Comparison of ENCODE assay signal across 8 cellular contexts in the genomic region with DNA sequence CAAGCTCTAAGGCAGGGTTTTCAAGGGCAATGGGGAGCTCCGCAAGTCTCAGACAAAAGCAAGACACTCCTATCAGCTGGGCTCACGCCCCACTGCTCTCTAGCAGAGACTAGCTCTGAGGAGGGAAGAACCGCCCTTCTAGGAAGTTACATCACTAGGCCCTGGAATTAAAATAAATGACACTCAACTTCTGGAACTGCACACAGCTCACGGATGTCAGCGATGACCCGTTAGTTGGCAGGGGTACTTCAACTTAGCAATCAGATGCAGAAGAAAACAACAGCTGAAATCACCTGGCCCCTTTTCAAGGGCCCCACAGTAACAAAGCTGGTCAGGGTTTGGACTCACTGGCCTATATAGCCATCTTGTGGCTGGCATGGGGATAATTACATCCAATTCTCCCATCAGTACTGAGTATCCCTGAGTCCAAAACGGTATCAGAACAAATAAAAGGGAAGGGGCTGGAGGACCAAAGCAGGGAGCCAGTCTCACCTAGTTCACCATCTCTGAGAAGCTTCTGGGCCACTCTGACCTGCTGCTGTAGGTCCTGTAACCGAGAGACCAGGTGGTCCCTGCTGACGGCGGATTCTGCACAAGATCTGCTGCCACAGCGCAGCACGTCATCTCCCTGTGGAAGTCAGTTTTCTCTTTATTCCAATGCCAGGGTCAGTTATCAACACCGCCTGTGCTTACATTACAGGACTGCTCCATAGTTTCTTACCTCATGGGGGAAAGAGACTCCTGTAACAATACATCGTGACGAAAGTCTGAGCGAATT. TPM values are rescaled to one million over a fixed set of nuclear protein-coding genes. Genes with fewer than 3 reads are reported as not detected.
DNase-seq lines count a peak whose midpoint lies in the region; ATAC-seq and TF ChIP-seq lines count a peak whose summit lies in the region.

No MANE protein-coding gene starts in this region.

- no peak for ATAC-seq in activated naive CD8-positive, alpha-beta T cell treated with anti-CD3 and anti-CD28 coated beads, Interleukin-2, amount 10 ng/mL, durations not matched to agents 7 days and 5 days (ENCODE audit: low read depth)

- H3K4me3 ChIP-seq in cardiac muscle cell, result no peak overlapping the region

- H3K36me3 Mint-ChIP-seq in activated naive CD8-positive, alpha-beta T cell treated with anti-CD3 and anti-CD28 coated beads, Interleukin-2, amount 10 ng/mL, durations not matched to agents 7 days and 5 days, result peaks cover 27% of the 10 kb centered on the region

- H3K27me3 ChIP-seq in cardiac muscle cell, result no peaks in the 10 kb centered on the region

- peak overlapping the region; percentile 67 for H3K27ac ChIP-seq in cardiac muscle cell

- in situ Hi-C loops in KBM-7 (cut with MboI; ENCODE audit: low pct_unique_long_range_greater_than_20kb, low sequenced_read_pairs), result no loop called here

- no peak overlapping the region for H3K4me3 Mint-ChIP-seq in activated naive CD8-positive, alpha-beta T cell treated with anti-CD3 and anti-CD28 coated beads, Interleukin-2, amount 10 ng/mL, durations not matched to agents 7 days and 5 days

- H3K4me1 ChIP-seq in cardiac muscle cell (ENCODE audit: low read depth), result no peaks in the 10 kb centered on the region

- peak; percentile 79 for DNase-seq in Daoy (ENCODE audit: low read depth)
- DNase-seq in KBM-7, result peak; percentile 55
- no peak for DNase-seq in activated naive CD8-positive, alpha-beta T cell treated with anti-CD3 and anti-CD28 coated beads, Interleukin-2, amount 10 ng/mL, durations not matched to agents 7 days and 5 days
- peak; percentile 57 to 96 for DNase-seq in cardiac muscle cell (ENCODE audit: low read depth in 1 of 2, low spot score in 1 of 2)
- DNase-seq in pulmonary artery endothelial cell (ENCODE audit: low read depth, low spot score), result peak; percentile 74
- no peak for DNase-seq in NCI-H1436 (lab: John Stamatoyannopoulos, UW)
- DNase-seq in NK-92 treated with Interleukin-12 subunit alpha and Interleukin-12 subunit beta, amount 100 ng/mL, for 24 hours (lab: John Stamatoyannopoulos, UW), result no peak
- no peak for DNase-seq in activated T-cell treated with anti-CD3 and anti-CD28 coated beads, Interleukin-2, amount 50 U/mL, for 1 hour

- no peaks in the 10 kb centered on the region for H3K9me3 Mint-ChIP-seq in activated naive CD8-positive, alpha-beta T cell treated with anti-CD3 and anti-CD28 coated beads, Interleukin-2, amount 10 ng/mL, durations not matched to agents 7 days and 5 days

- POLR2A ChIA-PET in activated naive CD8-positive, alpha-beta T cell treated with anti-CD3 and anti-CD28 coated beads, Interleukin-2, amount 10 ng/mL, durations not matched to agents 7 days and 5 days (lab: Charles Lee), result interaction anchor here (0.6 to 1.2 kb wide), 5 partner anchors 12 to 530 kb away, joined by 3 to 4 read pairs (median 3); a partner anchor contains a TSS

- peak; percentile 78 for TF ChIP-seq CTCF in cardiac muscle cell (IDR thresholded peaks at IDR 0.05; ENCODE audit: low read depth, low read length)

- no peaks in the 10 kb centered on the region for H3K27me3 Mint-ChIP-seq in activated naive CD8-positive, alpha-beta T cell treated with anti-CD3 and anti-CD28 coated beads, Interleukin-2, amount 10 ng/mL, durations not matched to agents 7 days and 5 days

- H3K36me3 ChIP-seq in cardiac muscle cell, result peaks cover 22% of the 10 kb centered on the region

- H3K9me3 ChIP-seq in cardiac muscle cell (ENCODE audit: low read depth), result no peaks in the 10 kb centered on the region

- peak overlapping the region; percentile 56 for H3K27ac Mint-ChIP-seq in activated naive CD8-positive, alpha-beta T cell treated with anti-CD3 and anti-CD28 coated beads, Interleukin-2, amount 10 ng/mL, durations not matched to agents 7 days and 5 days

- H3K4me1 Mint-ChIP-seq in activated naive CD8-positive, alpha-beta T cell treated with anti-CD3 and anti-CD28 coated beads, Interleukin-2, amount 10 ng/mL, durations not matched to agents 7 days and 5 days, result peaks cover 3% of the 10 kb centered on the region

RNA-seq across cellular contexts. Expression of a gene that starts 22.2 kb away (rescaled TPM):
- 0.69 and 2.6 TPM in 2 replicates for total RNA-seq in Daoy (2014; rRNA removed; shearing (Covaris generic))
- 1 to 10 TPM; 2.2 to 2.8 TPM for total RNA-seq in activated naive CD8-positive, alpha-beta T cell treated with anti-CD3 and anti-CD28 coated beads, Interleukin-2, amount 10 ng/mL, durations not matched to agents 7 days and 5 days
- total RNA-seq in cardiac muscle cell (102 and 134 TPM in 2 replicates), pulmonary artery endothelial cell (0.13 TPM in 1 of 2 replicates, not detected in the other)
- polyA plus RNA-seq in cardiac muscle cell, result 73.1 and 109 TPM in 2 replicates

RNA-seq across cellular contexts. Expression of a gene that starts 41.4 kb away (rescaled TPM):
- 0.06 and 0.80 TPM in 2 replicates for total RNA-seq in Daoy (2014; rRNA removed; shearing (Covaris generic))
- total RNA-seq in activated naive CD8-positive, alpha-beta T cell treated with anti-CD3 and anti-CD28 coated beads, Interleukin-2, amount 10 ng/mL, durations not matched to agents 7 days and 5 days, result under 1 TPM; 0.23 to 0.33 TPM
- total RNA-seq in cardiac muscle cell (2.2 TPM in 1 of 2 replicates, not detected in the other), pulmonary artery endothelial cell (not detected in 2 replicates)
- polyA plus RNA-seq in cardiac muscle cell, result not detected in 2 replicates

RNA-seq across cellular contexts. Expression of a gene that starts 45.7 kb away (rescaled TPM):
- 10.1 and 11.0 TPM in 2 replicates for total RNA-seq in Daoy (2014; rRNA removed; shearing (Covaris generic))
- 10 to 100 TPM; 44.7 to 48.6 TPM for total RNA-seq in activated naive CD8-positive, alpha-beta T cell treated with anti-CD3 and anti-CD28 coated beads, Interleukin-2, amount 10 ng/mL, durations not matched to agents 7 days and 5 days
- total RNA-seq in cardiac muscle cell (7.7 and 19.2 TPM in 2 replicates), pulmonary artery endothelial cell (10.6 and 12.2 TPM in 2 replicates)
- 14.4 and 24.2 TPM in 2 replicates for polyA plus RNA-seq in cardiac muscle cell

RNA-seq across cellular contexts. Expression of a gene that starts 45.8 kb away (rescaled TPM):
- 25.4 and 29.9 TPM in 2 replicates for total RNA-seq in Daoy (2014; rRNA removed; shearing (Covaris generic))
- total RNA-seq in activated naive CD8-positive, alpha-beta T cell treated with anti-CD3 and anti-CD28 coated beads, Interleukin-2, amount 10 ng/mL, durations not matched to agents 7 days and 5 days, result 100 to 1,000 TPM; 245 to 252 TPM
- total RNA-seq in cardiac muscle cell, result 42.5 and 50.0 TPM in 2 replicates
- polyA plus RNA-seq in cardiac muscle cell, result 78.9 and 102 TPM in 2 replicates
- 57.0 and 64.2 TPM in 2 replicates for total RNA-seq in pulmonary artery endothelial cell

RNA-seq across cellular contexts. Expression of a gene that starts 59.5 kb away (rescaled TPM):
- total RNA-seq in Daoy (2014; rRNA removed; shearing (Covaris generic)), result 16.5 and 16.7 TPM in 2 replicates
- 10 to 100 TPM; 35.8 to 36.7 TPM for total RNA-seq in activated naive CD8-positive, alpha-beta T cell treated with anti-CD3 and anti-CD28 coated beads, Interleukin-2, amount 10 ng/mL, durations not matched to agents 7 days and 5 days
- 14.2 and 23.1 TPM in 2 replicates for total RNA-seq in cardiac muscle cell
- 7.4 and 9.5 TPM in 2 replicates for polyA plus RNA-seq in cardiac muscle cell
- total RNA-seq in pulmonary artery endothelial cell, result 13.8 and 15.6 TPM in 2 replicates

Comparison
In these comparisons a context has a peak if more than half of its experiments do, and no peak if none do; other contexts are left out.
1. DNase-seq: peak in Daoy (single experiment), KBM-7 (single experiment), cardiac muscle cell (2 of 2) and pulmonary artery endothelial cell (single experiment); none in activated naive CD8-positive, alpha-beta T cell treated with anti-CD3 and anti-CD28 coated beads, Interleukin-2, amount 10 ng/mL, durations not matched to agents 7 days and 5 days (single experiment), NCI-H1436 (single experiment), NK-92 treated with Interleukin-12 subunit alpha and Interleukin-12 subunit beta, amount 100 ng/mL, for 24 hours (single experiment) and activated T-cell treated with anti-CD3 and anti-CD28 coated beads, Interleukin-2, amount 50 U/mL, for 1 hour (single experiment).
2. RNA of a gene that starts 22.2 kb away (total RNA-seq): 102 to 134 TPM in cardiac muscle cell; 2.2 to 2.8 TPM in activated naive CD8-positive, alpha-beta T cell treated with anti-CD3 and anti-CD28 coated beads, Interleukin-2, amount 10 ng/mL, durations not matched to agents 7 days and 5 days, 0.69 to 2.6 TPM in Daoy and 0.13 TPM in pulmonary artery endothelial cell; every median in the first group is over 10 times any median in the second.